1 cellular context compared by ENCODE assay signal in the genomic region with DNA sequence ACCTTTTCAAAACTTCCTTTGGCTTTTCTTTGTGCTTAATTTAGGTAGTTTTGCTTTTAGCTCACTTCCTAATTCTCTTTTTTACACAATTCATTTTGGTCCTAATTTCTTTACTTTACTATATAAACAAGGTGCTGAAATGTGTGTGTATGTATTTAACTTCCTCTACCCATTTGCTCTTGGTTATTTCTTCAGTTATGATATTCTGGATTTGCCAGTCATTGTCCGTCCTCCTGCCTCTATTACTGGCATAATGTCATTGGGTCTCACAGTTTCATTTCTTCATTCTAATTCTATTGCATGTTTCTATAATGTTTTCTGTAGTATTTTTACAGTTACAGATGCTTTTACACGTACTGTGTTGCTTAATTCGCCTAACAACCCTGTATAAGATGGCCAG.
TF ChIP-seq lines count a peak whose summit lies in the region.

No MANE protein-coding gene starts in this region.

TF ChIP-seq in GM12878, 131 proteins besides CTCF, POLR2A, EP300 and RAD21 (continued from another document):
- TF ChIP-seq MEF2A (IDR thresholded peaks at IDR 0.05; ENCODE audit: insufficient read depth, low read depth, low read length) (0 out of 2 replicates have a peak, but pooled peaks have one; percentile 15), JUNB (IDR thresholded peaks at IDR 0.05) (peak; percentile 38; the same call in 1 of the 2 replicates), ATF7 (IDR thresholded peaks at IDR 0.05; ENCODE audit: low read depth) (0 out of 2 replicates have a peak, but pooled peaks have one; percentile 19)
TF ChIP-seq in GM12878: peak in this region for 4.
